In genomic region chr22:35116269-35116668, GRCh38 we compare ENCODE assay signal across 39 cellular contexts. TPM values are rescaled to one million over a fixed set of nuclear protein-coding genes. Genes with fewer than 3 reads are reported as not detected.
"Had no signal": no experiment of that assay in that cellular context is flagged by ENCODE, and none has a peak within 500 bp of the region (broad histone marks: within the 10 kb centered on the region; RNA-seq: fewer than 3 reads in every experiment).

No MANE protein-coding gene starts in this region.

- H3K4me1 Mint-ChIP-seq: activated B cell treated with CpG ODN at 0.5 μM for 24 hours; activated CD4-positive, alpha-beta memory T cell treated with anti-CD3 and anti-CD28 coated beads, Interleukin-2, amount 10 ng/mL, durations not matched to agents 7 days and 5 days; activated CD4-positive, alpha-beta T cell treated with anti-CD3 and anti-CD28 coated beads for 36 hours; activated CD4-positive, alpha-beta T cell treated with anti-CD3 and anti-CD28 coated beads, Interleukin-2, amount 10 ng/mL, durations not matched to agents 24 days and 14 days; central memory CD8-positive, alpha-beta T cell; T-helper 17 cell had no signal

- H3K27ac ChIP-seq: brain microvascular endothelial cell, epithelial cell of prostate, esophagus squamous epithelium, gastroesophageal sphincter, WERI-Rb-1 had no signal

- H3K27me3 Mint-ChIP-seq: activated CD4-positive, alpha-beta memory T cell treated with anti-CD3 and anti-CD28 coated beads, Interleukin-2, amount 10 ng/mL, durations not matched to agents 7 days and 5 days; activated CD4-positive, alpha-beta T cell treated with anti-CD3 and anti-CD28 coated beads, Interleukin-2, amount 10 ng/mL, durations not matched to agents 24 days and 14 days; activated naive CD8-positive, alpha-beta T cell had no signal

- H3K4me1 ChIP-seq: esophagus squamous epithelium, gastroesophageal sphincter had no signal

- H3K27ac Mint-ChIP-seq: activated B cell treated with CpG ODN at 0.5 μM for 24 hours; activated CD4-positive, alpha-beta memory T cell treated with anti-CD3 and anti-CD28 coated beads, Interleukin-2, amount 10 ng/mL, durations not matched to agents 7 days and 5 days; activated CD4-positive, alpha-beta T cell treated with anti-CD3 and anti-CD28 coated beads for 36 hours; activated CD4-positive, alpha-beta T cell treated with anti-CD3 and anti-CD28 coated beads, Interleukin-2, amount 10 ng/mL, durations not matched to agents 24 days and 14 days; activated naive CD8-positive, alpha-beta T cell; activated T-cell treated with anti-CD3 and anti-CD28 coated beads, Interleukin-2, amount 50 U/mL, for 24 hours; activated T-cell treated with anti-CD3 and anti-CD28 coated beads, Interleukin-2, amount 50 U/mL, for 72 hours; T-helper 17 cell; T-helper 2 cell treated with Interferon-gamma antibody and Interleukin-4, amounts not matched to agents 5 μg/mL and 100 μg/mL, for 36 hours had no signal

- H3K27me3 ChIP-seq: brain microvascular endothelial cell had no signal

- DNase-seq: activated B cell treated with CpG ODN at 0.5 μM for 24 hours; activated CD4-positive, alpha-beta memory T cell treated with anti-CD3 and anti-CD28 coated beads, Interleukin-2, amount 10 ng/mL, durations not matched to agents 7 days and 5 days; activated CD4-positive, alpha-beta T cell treated with anti-CD3 and anti-CD28 coated beads for 36 hours; activated CD4-positive, alpha-beta T cell treated with anti-CD3 and anti-CD28 coated beads, Interleukin-2, amount 10 ng/mL, durations not matched to agents 24 days and 14 days; activated CD8-positive, alpha-beta memory T cell treated with anti-CD3 and anti-CD28 coated beads, Interleukin-2, amount 50 U/mL, for 48 hours; activated gamma-delta T cell; activated naive CD4-positive, alpha-beta T cell; activated naive CD4-positive, alpha-beta T cell treated with anti-CD3 and anti-CD28 coated beads, Interleukin-2, amount 50 U/mL, for 16 hours; activated T-cell treated with anti-CD3 and anti-CD28 coated beads for 4 hours; activated T-cell treated with anti-CD3 and anti-CD28 coated beads, Interleukin-2, amount 50 U/mL, for 24 hours; activated T-cell treated with anti-CD3 and anti-CD28 coated beads, Interleukin-2, amount 50 U/mL, for 72 hours; amniotic stem cell; anterior cingulate cortex; brain microvascular endothelial cell; cortex of kidney; dermis blood vessel endothelial cell; effector CD8-positive, alpha-beta T cell; esophagus squamous epithelium; foreskin melanocyte; T-helper 1 cell; T-helper 17 cell; T1000; WERI-Rb-1 had no signal

- H3K36me3 ChIP-seq: brain microvascular endothelial cell, esophagus squamous epithelium, gastroesophageal sphincter, WERI-Rb-1 had no signal

- H3K36me3 Mint-ChIP-seq: activated naive CD8-positive, alpha-beta T cell had no signal

- H3K9me3 ChIP-seq: esophagus squamous epithelium, gastroesophageal sphincter had no signal

- FAIRE-seq: astrocyte, bronchial epithelial cell, endometrium, endothelial cell of umbilical vein had no signal

- ATAC-seq: activated CD4-positive, alpha-beta T cell treated with anti-CD3 and anti-CD28 coated beads for 36 hours; activated CD4-positive, CD25-positive, alpha-beta regulatory T cell treated with anti-CD3 and anti-CD28 coated beads, Interleukin-2, amount 50 U/mL, for 24 hours; activated T-cell treated with anti-CD3 and anti-CD28 coated beads, Interleukin-2, amount 50 U/mL, for 72 hours; gastroesophageal sphincter; T-helper 17 cell had no signal

- H3K4me3 ChIP-seq: esophagus squamous epithelium, gastroesophageal sphincter had no signal

- H3K9me3 Mint-ChIP-seq: activated B cell treated with CpG ODN at 0.5 μM for 24 hours; activated CD4-positive, alpha-beta memory T cell treated with anti-CD3 and anti-CD28 coated beads, Interleukin-2, amount 10 ng/mL, durations not matched to agents 7 days and 5 days; activated CD4-positive, alpha-beta T cell treated with anti-CD3 and anti-CD28 coated beads, Interleukin-2, amount 10 ng/mL, durations not matched to agents 24 days and 14 days; activated T-cell treated with anti-CD3 and anti-CD28 coated beads, Interleukin-2, amount 50 U/mL, for 24 hours; activated T-cell treated with anti-CD3 and anti-CD28 coated beads, Interleukin-2, amount 50 U/mL, for 72 hours; central memory CD8-positive, alpha-beta T cell; T-helper 2 cell treated with Interferon-gamma antibody and Interleukin-4, amounts not matched to agents 5 μg/mL and 100 μg/mL, for 36 hours had no signal

- H3K4me3 Mint-ChIP-seq: activated B cell treated with CpG ODN at 0.5 μM for 24 hours; activated CD4-positive, alpha-beta memory T cell treated with anti-CD3 and anti-CD28 coated beads, Interleukin-2, amount 10 ng/mL, durations not matched to agents 7 days and 5 days; activated CD4-positive, alpha-beta T cell treated with anti-CD3 and anti-CD28 coated beads for 36 hours; activated CD4-positive, alpha-beta T cell treated with anti-CD3 and anti-CD28 coated beads, Interleukin-2, amount 10 ng/mL, durations not matched to agents 24 days and 14 days; activated naive CD8-positive, alpha-beta T cell; activated T-cell treated with anti-CD3 and anti-CD28 coated beads, Interleukin-2, amount 50 U/mL, for 24 hours; activated T-cell treated with anti-CD3 and anti-CD28 coated beads, Interleukin-2, amount 50 U/mL, for 72 hours; central memory CD8-positive, alpha-beta T cell; T-helper 17 cell; T-helper 2 cell treated with Interferon-gamma antibody and Interleukin-4, amounts not matched to agents 5 μg/mL and 100 μg/mL, for 36 hours had no signal

RNA-seq across cellular contexts. Expression of gene ISX, which starts 50.3 kb away (rescaled TPM):
- total RNA-seq: activated B cell treated with CpG ODN at 0.5 μM for 24 hours; activated CD4-positive, alpha-beta memory T cell treated with anti-CD3 and anti-CD28 coated beads, Interleukin-2, amount 10 ng/mL, durations not matched to agents 7 days and 5 days; activated CD4-positive, alpha-beta T cell treated with anti-CD3 and anti-CD28 coated beads for 36 hours; activated CD4-positive, alpha-beta T cell treated with anti-CD3 and anti-CD28 coated beads, Interleukin-2, amount 10 ng/mL, durations not matched to agents 24 days and 14 days; activated T-cell treated with anti-CD3 and anti-CD28 coated beads, Interleukin-2, amount 50 U/mL, for 72 hours; astrocyte; bronchial epithelial cell; cardiac septum; cerebellum; dermis blood vessel endothelial cell; endothelial cell of umbilical vein; esophagus squamous epithelium; fibroblast of lung; fibroblast of villous mesenchyme; gastroesophageal sphincter; glomerular endothelial cell; T-helper 17 cell had no signal
- polyA plus RNA-seq: endothelial cell of umbilical vein, esophagus, fibroblast of lung had no signal
